ENCODE assay signal across 1 cellular context in the genomic region with DNA sequence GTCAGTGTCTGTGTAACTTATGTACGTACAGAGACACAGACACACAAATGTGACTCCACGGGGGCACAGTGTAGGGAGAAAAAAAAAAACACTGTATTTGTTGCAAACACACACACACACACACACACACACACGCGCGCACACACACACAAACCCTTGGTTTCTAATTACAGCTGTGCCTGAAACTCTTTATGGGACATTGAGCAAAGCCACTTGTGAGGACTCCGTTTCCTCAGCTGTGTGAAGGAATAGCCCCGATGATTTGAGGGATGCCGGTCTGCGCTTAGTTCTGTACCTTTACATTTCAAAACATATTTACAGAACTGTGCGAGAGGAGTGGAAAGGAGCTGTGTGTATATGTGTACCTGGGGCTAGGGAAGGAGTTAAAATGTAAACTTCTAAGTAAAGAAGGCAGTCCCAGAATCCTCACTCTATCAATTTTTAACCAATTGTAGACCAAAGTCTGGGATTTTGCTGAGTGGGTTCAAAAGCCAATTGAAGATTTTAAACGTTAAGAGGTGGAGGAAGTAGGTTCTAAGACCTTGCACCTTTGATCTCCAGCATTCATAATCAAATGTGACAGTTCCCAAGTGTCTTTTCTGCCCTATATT.
TF ChIP-seq lines count a peak whose summit lies in the region.

No MANE protein-coding gene starts in this region.

TF ChIP-seq in HepG2, 621 proteins besides CTCF, POLR2A, EP300 and RAD21 (continued from another document and continues in another):
- TF ChIP-seq, protein P1, sequence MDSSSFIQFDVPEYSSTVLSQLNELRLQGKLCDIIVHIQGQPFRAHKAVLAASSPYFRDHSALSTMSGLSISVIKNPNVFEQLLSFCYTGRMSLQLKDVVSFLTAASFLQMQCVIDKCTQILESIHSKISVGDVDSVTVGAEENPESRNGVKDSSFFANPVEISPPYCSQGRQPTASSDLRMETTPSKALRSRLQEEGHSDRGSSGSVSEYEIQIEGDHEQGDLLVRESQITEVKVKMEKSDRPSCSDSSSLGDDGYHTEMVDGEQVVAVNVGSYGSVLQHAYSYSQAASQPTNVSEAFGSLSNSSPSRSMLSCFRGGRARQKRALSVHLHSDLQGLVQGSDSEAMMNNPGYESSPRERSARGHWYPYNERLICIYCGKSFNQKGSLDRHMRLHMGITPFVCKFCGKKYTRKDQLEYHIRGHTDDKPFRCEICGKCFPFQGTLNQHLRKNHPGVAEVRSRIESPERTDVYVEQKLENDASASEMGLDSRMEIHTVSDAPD (CRISPR knock-in tag; IDR thresholded peaks at IDR 0.05) = 0 out of 2 replicates have a peak, but pooled peaks have one; percentile 41
- TF ChIP-seq STAT5B (CRISPR knock-in tag; IDR thresholded peaks at IDR 0.05) (no peak), SNAPC2 (CRISPR knock-in tag; IDR thresholded peaks at IDR 0.05) (peak; percentile 40; the same call in 1 of the 2 replicates), PRPF4 (IDR thresholded peaks at IDR 0.05; ENCODE audit: low read depth, low read length, poor library complexity, severe bottlenecking) (no peak), ZNF274 (CRISPR knock-in tag; IDR thresholded peaks at IDR 0.05) (peak; percentile 57; the same call in 1 of the 2 replicates), CBX5 (CRISPR knock-in tag; IDR thresholded peaks at IDR 0.05; ENCODE audit: borderline replicate concordance) (no peak), ZNF703 (CRISPR knock-in tag; IDR thresholded peaks at IDR 0.05; ENCODE audit: borderline replicate concordance) (no peak), HDAC1 (CRISPR knock-in tag; IDR thresholded peaks at IDR 0.05) (peak; percentile 77), KLF13 (CRISPR knock-in tag; IDR thresholded peaks at IDR 0.05) (no peak), ZNF567 (CRISPR knock-in tag; IDR thresholded peaks at IDR 0.05; ENCODE audit: borderline replicate concordance) (no peak), ZNF572 (CRISPR knock-in tag; IDR thresholded peaks at IDR 0.05) (no peak), ZFAT (CRISPR knock-in tag; conservative IDR thresholded peaks at IDR 0.05) (no peak), ZNF256 (CRISPR knock-in tag; conservative IDR thresholded peaks at IDR 0.05) (no peak), ESRRA (CRISPR knock-in tag; IDR thresholded peaks at IDR 0.05; ENCODE audit: low read depth) (0 out of 2 replicates have a peak, but pooled peaks have one; percentile 24), ZNF382 (CRISPR knock-in tag; IDR thresholded peaks at IDR 0.05; ENCODE audit: borderline replicate concordance) (no peak), ZEB1 (IDR thresholded peaks at IDR 0.05; ENCODE audit: insufficient replicate concordance, low read depth) (peak; percentile 56), BORCS8-MEF2B (CRISPR knock-in tag; IDR thresholded peaks at IDR 0.05) (peak; percentile 75; the same call in 1 of the 2 replicates), ARHGAP35 (CRISPR knock-in tag; IDR thresholded peaks at IDR 0.05; ENCODE audit: borderline replicate concordance) (no peak), ZNF652 (CRISPR knock-in tag; IDR thresholded peaks at IDR 0.05; ENCODE audit: borderline replicate concordance, low read depth) (peak; percentile 95), ZNF883 (CRISPR knock-in tag; IDR thresholded peaks at IDR 0.05; ENCODE audit: not compliant biosample characterization) (peak; percentile 64), CHCHD3 (CRISPR knock-in tag; IDR thresholded peaks at IDR 0.05) (no peak), ZNF431 (CRISPR knock-in tag; IDR thresholded peaks at IDR 0.05; ENCODE audit: borderline replicate concordance, low read depth) (no peak), ZMAT3 (CRISPR knock-in tag; conservative IDR thresholded peaks at IDR 0.05) (no peak), HOXA3 (CRISPR knock-in tag; IDR thresholded peaks at IDR 0.05) (peak; percentile 9; the same call in 1 of the 2 replicates), HHEX (CRISPR knock-in tag; IDR thresholded peaks at IDR 0.05) (no peak; the same call in 1 of the 2 replicates)
- TF ChIP-seq, protein P2, sequence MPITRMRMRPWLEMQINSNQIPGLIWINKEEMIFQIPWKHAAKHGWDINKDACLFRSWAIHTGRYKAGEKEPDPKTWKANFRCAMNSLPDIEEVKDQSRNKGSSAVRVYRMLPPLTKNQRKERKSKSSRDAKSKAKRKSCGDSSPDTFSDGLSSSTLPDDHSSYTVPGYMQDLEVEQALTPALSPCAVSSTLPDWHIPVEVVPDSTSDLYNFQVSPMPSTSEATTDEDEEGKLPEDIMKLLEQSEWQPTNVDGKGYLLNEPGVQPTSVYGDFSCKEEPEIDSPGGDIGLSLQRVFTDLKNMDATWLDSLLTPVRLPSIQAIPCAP (CRISPR knock-in tag; IDR thresholded peaks at IDR 0.05; ENCODE audit: low read depth) = no peak
- TF ChIP-seq, protein P3, sequence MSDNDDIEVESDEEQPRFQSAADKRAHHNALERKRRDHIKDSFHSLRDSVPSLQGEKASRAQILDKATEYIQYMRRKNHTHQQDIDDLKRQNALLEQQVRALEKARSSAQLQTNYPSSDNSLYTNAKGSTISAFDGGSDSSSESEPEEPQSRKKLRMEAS (IDR thresholded peaks at IDR 0.05) = no peak; the same call in none of the 2 replicates
- TF ChIP-seq, protein P4, sequence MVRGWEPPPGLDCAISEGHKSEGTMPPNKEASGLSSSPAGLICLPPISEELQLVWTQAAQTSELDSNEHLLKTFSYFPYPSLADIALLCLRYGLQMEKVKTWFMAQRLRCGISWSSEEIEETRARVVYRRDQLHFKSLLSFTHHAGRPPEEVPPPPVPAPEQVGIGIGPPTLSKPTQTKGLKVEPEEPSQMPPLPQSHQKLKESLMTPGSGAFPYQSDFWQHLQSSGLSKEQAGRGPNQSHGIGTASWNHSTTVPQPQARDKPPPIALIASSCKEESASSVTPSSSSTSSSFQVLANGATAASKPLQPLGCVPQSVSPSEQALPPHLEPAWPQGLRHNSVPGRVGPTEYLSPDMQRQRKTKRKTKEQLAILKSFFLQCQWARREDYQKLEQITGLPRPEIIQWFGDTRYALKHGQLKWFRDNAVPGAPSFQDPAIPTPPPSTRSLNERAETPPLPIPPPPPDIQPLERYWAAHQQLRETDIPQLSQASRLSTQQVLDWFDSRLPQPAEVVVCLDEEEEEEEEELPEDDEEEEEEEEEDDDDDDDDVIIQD (CRISPR knock-in tag; IDR thresholded peaks at IDR 0.05; ENCODE audit: low read depth) = no peak
- TF ChIP-seq, protein P5, sequence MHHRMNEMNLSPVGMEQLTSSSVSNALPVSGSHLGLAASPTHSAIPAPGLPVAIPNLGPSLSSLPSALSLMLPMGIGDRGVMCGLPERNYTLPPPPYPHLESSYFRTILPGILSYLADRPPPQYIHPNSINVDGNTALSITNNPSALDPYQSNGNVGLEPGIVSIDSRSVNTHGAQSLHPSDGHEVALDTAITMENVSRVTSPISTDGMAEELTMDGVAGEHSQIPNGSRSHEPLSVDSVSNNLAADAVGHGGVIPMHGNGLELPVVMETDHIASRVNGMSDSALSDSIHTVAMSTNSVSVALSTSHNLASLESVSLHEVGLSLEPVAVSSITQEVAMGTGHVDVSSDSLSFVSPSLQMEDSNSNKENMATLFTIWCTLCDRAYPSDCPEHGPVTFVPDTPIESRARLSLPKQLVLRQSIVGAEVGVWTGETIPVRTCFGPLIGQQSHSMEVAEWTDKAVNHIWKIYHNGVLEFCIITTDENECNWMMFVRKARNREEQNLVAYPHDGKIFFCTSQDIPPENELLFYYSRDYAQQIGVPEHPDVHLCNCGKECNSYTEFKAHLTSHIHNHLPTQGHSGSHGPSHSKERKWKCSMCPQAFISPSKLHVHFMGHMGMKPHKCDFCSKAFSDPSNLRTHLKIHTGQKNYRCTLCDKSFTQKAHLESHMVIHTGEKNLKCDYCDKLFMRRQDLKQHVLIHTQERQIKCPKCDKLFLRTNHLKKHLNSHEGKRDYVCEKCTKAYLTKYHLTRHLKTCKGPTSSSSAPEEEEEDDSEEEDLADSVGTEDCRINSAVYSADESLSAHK (CRISPR knock-in tag; IDR thresholded peaks at IDR 0.05; ENCODE audit: borderline replicate concordance) = no peak
- TF ChIP-seq, protein P6, sequence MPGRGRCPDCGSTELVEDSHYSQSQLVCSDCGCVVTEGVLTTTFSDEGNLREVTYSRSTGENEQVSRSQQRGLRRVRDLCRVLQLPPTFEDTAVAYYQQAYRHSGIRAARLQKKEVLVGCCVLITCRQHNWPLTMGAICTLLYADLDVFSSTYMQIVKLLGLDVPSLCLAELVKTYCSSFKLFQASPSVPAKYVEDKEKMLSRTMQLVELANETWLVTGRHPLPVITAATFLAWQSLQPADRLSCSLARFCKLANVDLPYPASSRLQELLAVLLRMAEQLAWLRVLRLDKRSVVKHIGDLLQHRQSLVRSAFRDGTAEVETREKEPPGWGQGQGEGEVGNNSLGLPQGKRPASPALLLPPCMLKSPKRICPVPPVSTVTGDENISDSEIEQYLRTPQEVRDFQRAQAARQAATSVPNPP (CRISPR knock-in tag; IDR thresholded peaks at IDR 0.05) = peak; percentile 58; the same call in 1 of the 2 replicates
- TF ChIP-seq, protein P7, sequence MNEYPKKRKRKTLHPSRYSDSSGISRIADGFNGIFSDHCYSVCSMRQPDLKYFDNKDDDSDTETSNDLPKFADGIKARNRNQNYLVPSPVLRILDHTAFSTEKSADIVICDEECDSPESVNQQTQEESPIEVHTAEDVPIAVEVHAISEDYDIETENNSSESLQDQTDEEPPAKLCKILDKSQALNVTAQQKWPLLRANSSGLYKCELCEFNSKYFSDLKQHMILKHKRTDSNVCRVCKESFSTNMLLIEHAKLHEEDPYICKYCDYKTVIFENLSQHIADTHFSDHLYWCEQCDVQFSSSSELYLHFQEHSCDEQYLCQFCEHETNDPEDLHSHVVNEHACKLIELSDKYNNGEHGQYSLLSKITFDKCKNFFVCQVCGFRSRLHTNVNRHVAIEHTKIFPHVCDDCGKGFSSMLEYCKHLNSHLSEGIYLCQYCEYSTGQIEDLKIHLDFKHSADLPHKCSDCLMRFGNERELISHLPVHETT (CRISPR knock-in tag; conservative IDR thresholded peaks at IDR 0.05) = no peak
- TF ChIP-seq, protein P8, sequence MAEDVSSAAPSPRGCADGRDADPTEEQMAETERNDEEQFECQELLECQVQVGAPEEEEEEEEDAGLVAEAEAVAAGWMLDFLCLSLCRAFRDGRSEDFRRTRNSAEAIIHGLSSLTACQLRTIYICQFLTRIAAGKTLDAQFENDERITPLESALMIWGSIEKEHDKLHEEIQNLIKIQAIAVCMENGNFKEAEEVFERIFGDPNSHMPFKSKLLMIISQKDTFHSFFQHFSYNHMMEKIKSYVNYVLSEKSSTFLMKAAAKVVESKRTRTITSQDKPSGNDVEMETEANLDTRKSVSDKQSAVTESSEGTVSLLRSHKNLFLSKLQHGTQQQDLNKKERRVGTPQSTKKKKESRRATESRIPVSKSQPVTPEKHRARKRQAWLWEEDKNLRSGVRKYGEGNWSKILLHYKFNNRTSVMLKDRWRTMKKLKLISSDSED (CRISPR knock-in tag; IDR thresholded peaks at IDR 0.05) = no peak
- TF ChIP-seq, protein P9, sequence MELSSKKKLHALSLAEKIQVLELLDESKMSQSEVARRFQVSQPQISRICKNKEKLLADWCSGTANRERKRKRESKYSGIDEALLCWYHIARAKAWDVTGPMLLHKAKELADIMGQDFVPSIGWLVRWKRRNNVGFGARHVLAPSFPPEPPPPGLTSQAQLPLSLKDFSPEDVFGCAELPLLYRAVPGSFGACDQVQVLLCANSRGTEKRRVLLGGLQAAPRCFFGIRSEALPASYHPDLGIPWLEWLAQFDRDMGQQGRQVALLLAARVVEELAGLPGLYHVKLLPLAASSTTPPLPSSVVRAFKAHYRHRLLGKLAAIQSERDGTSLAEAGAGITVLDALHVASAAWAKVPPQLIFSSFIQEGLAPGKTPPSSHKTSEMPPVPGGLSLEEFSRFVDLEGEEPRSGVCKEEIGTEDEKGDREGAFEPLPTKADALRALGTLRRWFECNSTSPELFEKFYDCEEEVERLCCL (CRISPR knock-in tag; IDR thresholded peaks at IDR 0.05; ENCODE audit: borderline replicate concordance) = no peak
- TF ChIP-seq, protein P10, sequence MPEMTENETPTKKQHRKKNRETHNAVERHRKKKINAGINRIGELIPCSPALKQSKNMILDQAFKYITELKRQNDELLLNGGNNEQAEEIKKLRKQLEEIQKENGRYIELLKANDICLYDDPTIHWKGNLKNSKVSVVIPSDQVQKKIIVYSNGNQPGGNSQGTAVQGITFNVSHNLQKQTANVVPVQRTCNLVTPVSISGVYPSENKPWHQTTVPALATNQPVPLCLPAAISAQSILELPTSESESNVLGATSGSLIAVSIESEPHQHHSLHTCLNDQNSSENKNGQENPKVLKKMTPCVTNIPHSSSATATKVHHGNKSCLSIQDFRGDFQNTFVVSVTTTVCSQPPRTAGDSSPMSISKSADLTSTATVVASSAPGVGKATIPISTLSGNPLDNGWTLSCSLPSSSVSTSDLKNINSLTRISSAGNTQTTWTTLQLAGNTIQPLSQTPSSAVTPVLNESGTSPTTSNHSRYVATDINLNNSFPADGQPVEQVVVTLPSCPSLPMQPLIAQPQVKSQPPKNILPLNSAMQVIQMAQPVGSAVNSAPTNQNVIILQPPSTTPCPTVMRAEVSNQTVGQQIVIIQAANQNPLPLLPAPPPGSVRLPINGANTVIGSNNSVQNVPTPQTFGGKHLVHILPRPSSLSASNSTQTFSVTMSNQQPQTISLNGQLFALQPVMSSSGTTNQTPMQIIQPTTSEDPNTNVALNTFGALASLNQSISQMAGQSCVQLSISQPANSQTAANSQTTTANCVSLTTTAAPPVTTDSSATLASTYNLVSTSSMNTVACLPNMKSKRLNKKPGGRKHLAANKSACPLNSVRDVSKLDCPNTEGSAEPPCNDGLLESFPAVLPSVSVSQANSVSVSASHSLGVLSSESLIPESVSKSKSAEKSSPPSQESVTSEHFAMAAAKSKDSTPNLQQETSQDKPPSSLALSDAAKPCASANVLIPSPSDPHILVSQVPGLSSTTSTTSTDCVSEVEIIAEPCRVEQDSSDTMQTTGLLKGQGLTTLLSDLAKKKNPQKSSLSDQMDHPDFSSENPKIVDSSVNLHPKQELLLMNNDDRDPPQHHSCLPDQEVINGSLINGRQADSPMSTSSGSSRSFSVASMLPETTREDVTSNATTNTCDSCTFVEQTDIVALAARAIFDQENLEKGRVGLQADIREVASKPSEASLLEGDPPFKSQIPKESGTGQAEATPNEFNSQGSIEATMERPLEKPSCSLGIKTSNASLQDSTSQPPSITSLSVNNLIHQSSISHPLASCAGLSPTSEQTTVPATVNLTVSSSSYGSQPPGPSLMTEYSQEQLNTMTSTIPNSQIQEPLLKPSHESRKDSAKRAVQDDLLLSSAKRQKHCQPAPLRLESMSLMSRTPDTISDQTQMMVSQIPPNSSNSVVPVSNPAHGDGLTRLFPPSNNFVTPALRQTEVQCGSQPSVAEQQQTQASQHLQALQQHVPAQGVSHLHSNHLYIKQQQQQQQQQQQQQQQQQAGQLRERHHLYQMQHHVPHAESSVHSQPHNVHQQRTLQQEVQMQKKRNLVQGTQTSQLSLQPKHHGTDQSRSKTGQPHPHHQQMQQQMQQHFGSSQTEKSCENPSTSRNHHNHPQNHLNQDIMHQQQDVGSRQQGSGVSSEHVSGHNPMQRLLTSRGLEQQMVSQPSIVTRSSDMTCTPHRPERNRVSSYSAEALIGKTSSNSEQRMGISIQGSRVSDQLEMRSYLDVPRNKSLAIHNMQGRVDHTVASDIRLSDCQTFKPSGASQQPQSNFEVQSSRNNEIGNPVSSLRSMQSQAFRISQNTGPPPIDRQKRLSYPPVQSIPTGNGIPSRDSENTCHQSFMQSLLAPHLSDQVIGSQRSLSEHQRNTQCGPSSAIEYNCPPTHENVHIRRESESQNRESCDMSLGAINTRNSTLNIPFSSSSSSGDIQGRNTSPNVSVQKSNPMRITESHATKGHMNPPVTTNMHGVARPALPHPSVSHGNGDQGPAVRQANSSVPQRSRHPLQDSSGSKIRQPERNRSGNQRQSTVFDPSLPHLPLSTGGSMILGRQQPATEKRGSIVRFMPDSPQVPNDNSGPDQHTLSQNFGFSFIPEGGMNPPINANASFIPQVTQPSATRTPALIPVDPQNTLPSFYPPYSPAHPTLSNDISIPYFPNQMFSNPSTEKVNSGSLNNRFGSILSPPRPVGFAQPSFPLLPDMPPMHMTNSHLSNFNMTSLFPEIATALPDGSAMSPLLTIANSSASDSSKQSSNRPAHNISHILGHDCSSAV (CRISPR knock-in tag; IDR thresholded peaks at IDR 0.05; ENCODE audit: borderline replicate concordance) = no peak
